In the genomic region with DNA sequence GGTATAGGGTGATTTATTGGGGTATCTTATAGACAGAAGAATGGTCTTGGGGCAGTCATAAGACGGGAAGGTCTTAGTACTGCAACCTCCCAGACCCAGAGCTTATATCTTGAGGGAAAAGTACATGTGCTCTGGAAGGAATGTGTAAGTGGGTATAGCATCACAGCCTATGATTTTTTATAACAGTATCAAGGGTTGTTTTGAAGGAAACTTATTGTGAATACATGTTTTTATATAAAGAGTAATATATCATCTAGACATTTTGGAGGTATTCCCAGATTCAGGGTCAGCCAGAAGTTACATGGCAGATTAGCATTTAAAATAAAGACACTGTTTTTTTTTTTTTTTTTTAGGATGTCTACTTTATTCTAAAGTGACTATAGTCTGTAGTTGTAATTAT, we compare ENCODE assay signal across 15 cellular contexts. TPM values are rescaled to one million over a fixed set of nuclear protein-coding genes. Genes with fewer than 3 reads are reported as not detected.
DNase-seq lines count a peak whose midpoint lies in the region; ATAC-seq and TF ChIP-seq lines count a peak whose summit lies in the region.
"Had no signal": no experiment of that assay in that cellular context is flagged by ENCODE, and none has a peak within 500 bp of the region (broad histone marks: within the 10 kb centered on the region; RNA-seq: fewer than 3 reads in every experiment).

No MANE protein-coding gene starts in this region.

- no peaks in the 10 kb centered on the region for H3K9me3 ChIP-seq in PC-3 (ENCODE audit: low read length)
- H3K9me3 ChIP-seq in esophagus squamous epithelium = no peaks in the 10 kb centered on the region
- no peaks in the 10 kb centered on the region for H3K9me3 ChIP-seq in prostate gland
- no peaks in the 10 kb centered on the region for H3K9me3 ChIP-seq in suprapubic skin
- H3K9me3 ChIP-seq: BE2C had no signal

- H2AFZ ChIP-seq in PC-3 (ENCODE audit: low read length) = no peak overlapping the region

- WGBS in esophagus squamous epithelium, 2 donors = 35 to 47% methylated on average over 1 of the region's 1 CpG
- WGBS in prostate gland = 28% methylated on average over 1 of the region's 1 CpG
- WGBS in suprapubic skin = 54% methylated on average over 1 of the region's 1 CpG

- no peak for TF ChIP-seq POLR2A in esophagus squamous epithelium (IDR thresholded peaks at IDR 0.05)
- TF ChIP-seq POLR2A in prostate gland (IDR thresholded peaks at IDR 0.05) = no peak
- no peak for TF ChIP-seq POLR2A in suprapubic skin (IDR thresholded peaks at IDR 0.05)

- no peak for TF ChIP-seq EP300 in suprapubic skin (IDR thresholded peaks at IDR 0.05)

- H3K9ac ChIP-seq in PC-3 (ENCODE audit: low read length) = no peak overlapping the region

- intact Hi-C loops in PC-3 (cut with micrococcal nuclease) = no loop called here
- intact Hi-C loops in esophagus squamous epithelium (cut with DNase I) = no loop called here
- intact Hi-C loops in prostate gland (cut with DNase I) = loop anchor here (5.0 kb wide), 1 partner anchor 45 kb away; no protein-coding TSS in a partner anchor

- H3K9me2 ChIP-seq in PC-3 (replicated peaks; ENCODE audit: low read length) = no peaks in the 10 kb centered on the region

- no peaks in the 10 kb centered on the region for H3K79me2 ChIP-seq in PC-3 (ENCODE audit: low read length)

- no peak for TF ChIP-seq CTCF in AG10803 (conservative IDR thresholded peaks at IDR 0.05; ENCODE audit: low read length)
- no peak for TF ChIP-seq CTCF in PC-3 (conservative IDR thresholded peaks at IDR 0.05; ENCODE audit: low read depth, low read length)
- no peak for TF ChIP-seq CTCF in esophagus squamous epithelium (IDR thresholded peaks at IDR 0.05)
- no peak for TF ChIP-seq CTCF in prostate gland (IDR thresholded peaks at IDR 0.05)
- TF ChIP-seq CTCF in suprapubic skin (IDR thresholded peaks at IDR 0.05) = no peak

- peaks cover 14% of the 10 kb centered on the region for H3K36me3 ChIP-seq in PC-3 (ENCODE audit: low read depth, low read length)
- H3K36me3 ChIP-seq in esophagus squamous epithelium = peaks cover 0 to 59% (median 5%) of the 10 kb centered on the region in 3 donors
- no peaks in the 10 kb centered on the region for H3K36me3 ChIP-seq in prostate gland
- peaks cover 65% of the 10 kb centered on the region for H3K36me3 ChIP-seq in suprapubic skin
- H3K36me3 ChIP-seq: BE2C had no signal

- H3K4me3 ChIP-seq in AG10803 (ENCODE audit: low read length) (no peak overlapping the region), PC-3 (ENCODE audit: low read length) (no peak overlapping the region), esophagus squamous epithelium (no peak overlapping the region), prostate gland (no peak overlapping the region), suprapubic skin (no peak overlapping the region)

- no peaks in the 10 kb centered on the region for H3K9me3 Mint-ChIP-seq in activated T-cell treated with anti-CD3 and anti-CD28 coated beads, Interleukin-2, amount 50 U/mL, for 4 hours
- H3K9me3 Mint-ChIP-seq: activated T-helper 17 cell treated with anti-CD3 and anti-CD28 coated beads, Interleukin-2, amount 50 U/mL, for 72 hours had no signal

- no TSS peak for BruUV-seq in PC-3 (replicated peaks; lab: Mats Ljungman, UMichigan)

- peak; percentile 43 for DNase-seq in AG10803 (ENCODE audit: low read depth)
- no peak for DNase-seq in PC-3
- DNase-seq in esophagus squamous epithelium (lab: John Stamatoyannopoulos, UW) = no peak
- no peak for DNase-seq in prostate gland (ENCODE audit: low spot score)
- DNase-seq in NCI-H1417 treated with DMSO at 0.1 percent for 48 hours (lab: John Stamatoyannopoulos, UW) = no peak
- DNase-seq in suprapubic skin (ENCODE audit: low spot score in 2 of 2) = no peak
- no peak for DNase-seq in activated T-cell treated with anti-CD3 and anti-CD28 coated beads, Interleukin-2, amount 50 U/mL, for 4 hours
- DNase-seq: activated CD4-positive, alpha-beta T cell treated with anti-CD3 and anti-CD28 coated beads for 36 hours; BE2C; NCI-H2107; T-helper 1 cell had no signal

- H3K27ac ChIP-seq in PC-3 (ENCODE audit: low read length) = no peak overlapping the region
- peak overlapping the region; percentile 71 to 89 (median 82) for H3K27ac ChIP-seq in esophagus squamous epithelium
- peak overlapping the region; percentile 30 to 55 for H3K27ac ChIP-seq in prostate gland
- H3K27ac ChIP-seq in suprapubic skin = no peak overlapping the region
- H3K27ac ChIP-seq: brain microvascular endothelial cell, HL-60 had no signal

- ATAC-seq in PC-3 = peak; percentile 62
- no peak for ATAC-seq in GM21786 (IDR thresholded peaks at IDR 0.05; ENCODE audit: unreplicated experiment)
- no peak for ATAC-seq in activated T-cell treated with anti-CD3 and anti-CD28 coated beads, Interleukin-2, amount 50 U/mL, for 4 hours
- ATAC-seq: activated CD4-positive, alpha-beta T cell treated with anti-CD3 and anti-CD28 coated beads for 36 hours; activated T-helper 17 cell treated with anti-CD3 and anti-CD28 coated beads, Interleukin-2, amount 50 U/mL, for 72 hours had no signal

- no peak overlapping the region for H3K4me2 ChIP-seq in PC-3 (ENCODE audit: low read length)

- H3F3A ChIP-seq in PC-3 (ENCODE audit: low read length, unreplicated experiment) = no peaks in the 10 kb centered on the region

- POLR2A ChIA-PET in PC-3 (lab: Charles Lee; ENCODE audit: unreplicated experiment) = no interaction called here

- H3K4me1 Mint-ChIP-seq in activated T-cell treated with anti-CD3 and anti-CD28 coated beads, Interleukin-2, amount 50 U/mL, for 4 hours (ENCODE audit: low read depth) = no peaks in the 10 kb centered on the region
- H3K4me1 Mint-ChIP-seq: activated CD4-positive, alpha-beta T cell treated with anti-CD3 and anti-CD28 coated beads for 36 hours; activated T-helper 17 cell treated with anti-CD3 and anti-CD28 coated beads, Interleukin-2, amount 50 U/mL, for 72 hours had no signal

- H3K27me3 ChIP-seq in PC-3 (ENCODE audit: low read length) (no peaks in the 10 kb centered on the region), esophagus squamous epithelium (no peaks in the 10 kb centered on the region), prostate gland (replicated peaks; ENCODE audit: insufficient read depth) (no peaks in the 10 kb centered on the region), suprapubic skin (no peaks in the 10 kb centered on the region)
- H3K27me3 ChIP-seq: BE2C, brain microvascular endothelial cell had no signal

- no peaks in the 10 kb centered on the region for H3K4me1 ChIP-seq in PC-3 (ENCODE audit: insufficient read depth, low read length)
- H3K4me1 ChIP-seq in esophagus squamous epithelium = peaks cover 0 to 62% (median 29%) of the 10 kb centered on the region in 3 donors
- no peaks in the 10 kb centered on the region for H3K4me1 ChIP-seq in prostate gland (replicated peaks)
- peaks cover 4% of the 10 kb centered on the region for H3K4me1 ChIP-seq in suprapubic skin
- H3K4me1 ChIP-seq: BE2C had no signal

- no peaks in the 10 kb centered on the region for H3K27me3 Mint-ChIP-seq in activated T-cell treated with anti-CD3 and anti-CD28 coated beads, Interleukin-2, amount 50 U/mL, for 4 hours (ENCODE audit: low read depth)
- H3K27me3 Mint-ChIP-seq: activated CD4-positive, alpha-beta T cell treated with anti-CD3 and anti-CD28 coated beads for 36 hours; activated T-helper 17 cell treated with anti-CD3 and anti-CD28 coated beads, Interleukin-2, amount 50 U/mL, for 72 hours had no signal

- H3K36me3 Mint-ChIP-seq in activated T-cell treated with anti-CD3 and anti-CD28 coated beads, Interleukin-2, amount 50 U/mL, for 4 hours (ENCODE audit: insufficient read depth) = peaks cover 44% of the 10 kb centered on the region

- no peak overlapping the region for H3K4me3 Mint-ChIP-seq in activated T-cell treated with anti-CD3 and anti-CD28 coated beads, Interleukin-2, amount 50 U/mL, for 4 hours
- H3K4me3 Mint-ChIP-seq: activated CD4-positive, alpha-beta T cell treated with anti-CD3 and anti-CD28 coated beads for 36 hours; activated T-helper 17 cell treated with anti-CD3 and anti-CD28 coated beads, Interleukin-2, amount 50 U/mL, for 72 hours had no signal

- H4K20me1 ChIP-seq in PC-3 (ENCODE audit: low read length) = no peaks in the 10 kb centered on the region

- CTCF ChIA-PET in PC-3 (lab: Charles Lee) = interaction anchor here (0.6 kb wide), 1 partner anchor 11 kb away, joined by 3 read pairs; no protein-coding TSS in a partner anchor

RNA-seq across cellular contexts. Expression of gene PPP1R21, which starts 41.7 kb away (rescaled TPM):
- 8.6 and 9.4 TPM in 2 replicates for total RNA-seq in PC-3 (2014; rRNA removed)
- 10 to 100 TPM; 11.7 to 35.1 (median 22.3) TPM for total RNA-seq in esophagus squamous epithelium
- total RNA-seq in prostate gland = 10 to 100 TPM; 52.8 to 56.2 TPM
- 10 to 100 TPM; 26.5 to 52.3 (median 34.7) TPM for total RNA-seq in suprapubic skin
- 10 to 100 TPM in 2 of 3 donors, 1 to 10 TPM in 1; 9.0 to 16.3 (median 11.8) TPM for total RNA-seq in activated T-cell treated with anti-CD3 and anti-CD28 coated beads, Interleukin-2, amount 50 U/mL, for 4 hours

RNA-seq across cellular contexts. Expression of gene STON1, which starts 47.6 kb away (rescaled TPM):
- total RNA-seq in PC-3 (2014; rRNA removed) = 1.2 TPM in 2 replicates
- 10 to 100 TPM in 1 of 4 donors, 1 to 10 TPM in 3; 2.0 to 37.2 (median 6.9) TPM for total RNA-seq in esophagus squamous epithelium
- 10 to 100 TPM; 34.0 to 48.7 TPM for total RNA-seq in prostate gland
- 10 to 100 TPM in 1 of 4 donors, 1 to 10 TPM in 3; 3.6 to 11.2 (median 6.7) TPM for total RNA-seq in suprapubic skin
- total RNA-seq in activated T-cell treated with anti-CD3 and anti-CD28 coated beads, Interleukin-2, amount 50 U/mL, for 4 hours = under 1 TPM; 0.46 to 0.76 (median 0.53) TPM

Comparison
In these comparisons a context has a peak if more than half of its experiments do, and no peak if none do; other contexts are left out.
1. H3K27ac ChIP-seq: peak in esophagus squamous epithelium (4 of 4) and prostate gland (2 of 2); none in PC-3 (single experiment) and suprapubic skin (single experiment).